Comparison of ENCODE assay signal across 9 cellular contexts in the genomic region with DNA sequence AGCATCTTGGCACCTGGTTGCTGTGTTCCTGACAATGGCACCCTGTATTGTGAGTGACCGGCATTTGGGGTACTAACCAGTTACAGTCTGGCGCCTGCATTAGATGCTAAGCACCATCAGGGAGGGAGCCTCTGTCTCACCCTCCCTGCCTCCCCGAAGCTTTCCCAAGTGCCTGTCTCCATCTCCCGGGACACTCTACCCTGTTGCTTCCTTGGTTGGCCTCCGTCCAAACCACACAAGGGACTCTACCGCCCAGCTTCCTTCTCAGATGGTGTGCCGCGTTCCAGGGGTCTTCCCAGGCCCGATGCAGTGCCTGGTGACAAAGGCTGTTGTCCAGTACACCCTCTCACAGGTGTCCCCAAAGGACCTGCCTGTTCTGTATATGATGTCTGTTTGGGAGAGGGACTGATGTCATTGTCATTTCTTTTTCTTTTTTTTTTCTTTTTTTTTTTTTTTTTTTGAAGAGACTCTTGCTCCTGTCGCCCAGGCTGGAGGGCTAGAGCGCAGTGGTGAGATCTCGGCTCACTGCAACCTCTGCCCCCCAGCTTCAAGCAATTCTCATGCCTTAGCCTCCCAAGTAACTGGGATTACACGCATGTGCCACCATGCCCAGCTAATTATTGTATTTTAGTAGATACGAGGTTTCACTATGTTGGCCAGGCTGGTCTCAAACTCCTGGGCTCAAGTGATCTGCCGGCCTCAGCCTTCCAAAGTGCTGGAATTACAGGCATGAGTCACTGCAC. TPM values are rescaled to one million over a fixed set of nuclear protein-coding genes. Genes with fewer than 3 reads are reported as not detected.
DNase-seq lines count a peak whose midpoint lies in the region; ATAC-seq and TF ChIP-seq lines count a peak whose summit lies in the region.
"Had no signal": no experiment of that assay in that cellular context is flagged by ENCODE, and none has a peak within 500 bp of the region (broad histone marks: within the 10 kb centered on the region; RNA-seq: fewer than 3 reads in every experiment).

No MANE protein-coding gene starts in this region.

- peaks cover 50% of the 10 kb centered on the region for H3K4me1 ChIP-seq in CD8-positive, alpha-beta T cell (ENCODE audit: insufficient read depth, low read length)
- H3K4me1 ChIP-seq in neutrophil (ENCODE audit: control insufficient read depth in 1 of 2, insufficient read depth in 1 of 2, low read depth in 1 of 2, low read length in 1 of 2): peaks cover 70 to 77% of the 10 kb centered on the region in 2 experiments

- no peak overlapping the region for H3K27ac ChIP-seq in CD8-positive, alpha-beta T cell (ENCODE audit: low read depth, low read length)
- peak overlapping the region; percentile 98 for H3K27ac ChIP-seq in neutrophil
- H3K27ac ChIP-seq: SJSA1 had no signal

- H3K36me3 Mint-ChIP-seq in CD8-positive, alpha-beta T cell: peaks cover 56% of the 10 kb centered on the region

- peaks cover 75% of the 10 kb centered on the region for H3K4me1 Mint-ChIP-seq in CD8-positive, alpha-beta T cell (ENCODE audit: low read depth)

- TF ChIP-seq CTCF in CD8-positive, alpha-beta T cell (IDR thresholded peaks at IDR 0.05): no peak
- TF ChIP-seq CTCF in choroid plexus epithelial cell (conservative IDR thresholded peaks at IDR 0.05; ENCODE audit: low read depth, low read length) (no peak), neutrophil (IDR thresholded peaks at IDR 0.05) (no peak)

- H3K4me3 ChIP-seq in CD8-positive, alpha-beta T cell (ENCODE audit: low read depth, low read length): no peak overlapping the region
- H3K4me3 ChIP-seq in choroid plexus epithelial cell (ENCODE audit: low read depth, low read length): no peak overlapping the region
- H3K4me3 ChIP-seq in neutrophil (ENCODE audit: low read depth in 1 of 2, low read length in 1 of 2): no peak overlapping the region
- H3K4me3 ChIP-seq: SJSA1 had no signal

- no peak for ATAC-seq in CD8-positive, alpha-beta T cell
- no peak for ATAC-seq in GM19324 (IDR thresholded peaks at IDR 0.05; ENCODE audit: low FRiP score, unreplicated experiment)

- H3K27me3 ChIP-seq in CD8-positive, alpha-beta T cell (ENCODE audit: insufficient read depth, low read length): no peaks in the 10 kb centered on the region
- H3K27me3 ChIP-seq in neutrophil: no peaks in the 10 kb centered on the region
- H3K27me3 ChIP-seq: SJSA1 had no signal

- intact Hi-C loops in CD8-positive, alpha-beta T cell (cut with DNase I, micrococcal nuclease): no loop called here

- H3K9me3 Mint-ChIP-seq in CD8-positive, alpha-beta T cell: no peaks in the 10 kb centered on the region

- H3K36me3 ChIP-seq in CD8-positive, alpha-beta T cell (ENCODE audit: insufficient read depth, low read length): peaks cover 15% of the 10 kb centered on the region
- peaks cover 64% of the 10 kb centered on the region for H3K36me3 ChIP-seq in neutrophil

- H3K27me3 Mint-ChIP-seq in CD8-positive, alpha-beta T cell (ENCODE audit: low read depth): no peaks in the 10 kb centered on the region

- POLR2A ChIA-PET in CD8-positive, alpha-beta T cell (lab: Charles Lee): no interaction called here

- no peaks in the 10 kb centered on the region for H3K9me3 ChIP-seq in CD8-positive, alpha-beta T cell (ENCODE audit: low read length)
- H3K9me3 ChIP-seq in neutrophil: no peaks in the 10 kb centered on the region
- H3K9me3 ChIP-seq: SJSA1 had no signal

- no peak overlapping the region for H3K4me3 Mint-ChIP-seq in CD8-positive, alpha-beta T cell

- CTCF ChIA-PET in CD8-positive, alpha-beta T cell (lab: Charles Lee): no interaction called here

- H3K27ac Mint-ChIP-seq in CD8-positive, alpha-beta T cell: peak overlapping the region; percentile 79

- no peak for DNase-seq in CD8-positive, alpha-beta T cell
- DNase-seq in M059J (ENCODE audit: low read depth): peak; percentile 54
- peak; percentile 45 for DNase-seq in choroid plexus epithelial cell (ENCODE audit: low read depth)
- no peak for DNase-seq in cerebellar cortex (ENCODE audit: low spot score)
- DNase-seq in HuH-7.5 (ENCODE audit: low spot score): no peak
- DNase-seq in dedifferentiated amniotic fluid mesenchymal stem cell (ENCODE audit: extremely low spot score): no peak

RNA-seq across cellular contexts. Expression of a gene that starts 6.7 kb away (rescaled TPM):
- 100 to 1,000 TPM; 105 to 107 TPM for total RNA-seq in CD8-positive, alpha-beta T cell
- 9.2 and 14.7 TPM in 2 replicates for total RNA-seq in M059J (2014; rRNA removed; shearing (Covaris generic))

Comparison
In these comparisons a context has a peak if more than half of its experiments do, and no peak if none do; other contexts are left out.
1. DNase-seq: peak in M059J (single experiment) and choroid plexus epithelial cell (single experiment); none in CD8-positive, alpha-beta T cell (0 of 7), cerebellar cortex (single experiment), HuH-7.5 (single experiment) and dedifferentiated amniotic fluid mesenchymal stem cell (single experiment).